ENCODE assay signal across 25 cellular contexts in genomic region chr19:58566989-58567388, GRCh38. TPM values are rescaled to one million over a fixed set of nuclear protein-coding genes. Genes with fewer than 3 reads are reported as not detected.
DNase-seq lines count a peak whose midpoint lies in the region; ATAC-seq and TF ChIP-seq lines count a peak whose summit lies in the region.
"Had no signal": no experiment of that assay in that cellular context is flagged by ENCODE, and none has a peak within 500 bp of the region (broad histone marks: within the 10 kb centered on the region; RNA-seq: fewer than 3 reads in every experiment).

No MANE protein-coding gene starts in this region.

- ATAC-seq in upper lobe of right lung = no peak
- ATAC-seq in activated CD8-positive, alpha-beta memory T cell treated with anti-CD3 and anti-CD28 coated beads, Interleukin-2, amount 10 ng/mL, durations not matched to agents 7 days and 5 days = no peak
- ATAC-seq in GM21619 (IDR thresholded peaks at IDR 0.05; ENCODE audit: unreplicated experiment) = no peak
- ATAC-seq: PC-3 had no signal

- H4K20me1 ChIP-seq in osteoblast (ENCODE audit: insufficient read depth, low read length) = no peaks in the 10 kb centered on the region
- H4K20me1 ChIP-seq: BLaER1 had no signal

- H3K79me2 ChIP-seq in osteoblast (ENCODE audit: insufficient read depth, low read length) = peaks cover 5% of the 10 kb centered on the region

- H3K4me2 ChIP-seq in osteoblast (ENCODE audit: insufficient read depth, low read length) = no peak overlapping the region
- H3K4me2 ChIP-seq: BLaER1, KMS-11 had no signal

- H2AFZ ChIP-seq in osteoblast (ENCODE audit: low read length) = no peak overlapping the region

- no peak overlapping the region for H3K4me3 Mint-ChIP-seq in activated CD8-positive, alpha-beta memory T cell treated with anti-CD3 and anti-CD28 coated beads, Interleukin-2, amount 10 ng/mL, durations not matched to agents 7 days and 5 days
- H3K4me3 Mint-ChIP-seq: CD4-positive, alpha-beta T cell had no signal

- H3K4me3 ChIP-seq in osteoblast (ENCODE audit: insufficient read depth, low read length) (no peak overlapping the region), upper lobe of right lung (no peak overlapping the region)
- H3K4me3 ChIP-seq: BLaER1, SJSA1 had no signal

- no peak overlapping the region for H3K27ac Mint-ChIP-seq in activated CD8-positive, alpha-beta memory T cell treated with anti-CD3 and anti-CD28 coated beads, Interleukin-2, amount 10 ng/mL, durations not matched to agents 7 days and 5 days
- H3K27ac Mint-ChIP-seq: CD4-positive, alpha-beta T cell had no signal

- CTCF ChIA-PET in RWPE1 (lab: Yijun Ruan, JAX) = no interaction called here
- CTCF ChIA-PET in activated CD8-positive, alpha-beta memory T cell treated with anti-CD3 and anti-CD28 coated beads, Interleukin-2, amount 10 ng/mL, durations not matched to agents 7 days and 5 days (lab: Charles Lee) = interaction anchor here (0.9 to 1.7 kb wide), 2 partner anchors 47 to 53 kb away, joined by 3 to 8 read pairs; partner anchors contain the start of gene ZBTB45

- POLR2A ChIA-PET in RWPE1 (lab: Yijun Ruan, JAX; ENCODE audit: low non-redundant PET) = interaction anchor here (0.6 kb wide), 1 partner anchor 46 kb away, joined by 5 read pairs; no protein-coding TSS in a partner anchor

- H3K27me3 ChIP-seq in osteoblast (ENCODE audit: insufficient read depth, low read length) (peaks cover 6% of the 10 kb centered on the region), upper lobe of right lung (no peaks in the 10 kb centered on the region)
- H3K27me3 ChIP-seq: BLaER1, SJSA1 had no signal

- peaks cover 13% of the 10 kb centered on the region for H3K4me1 ChIP-seq in osteoblast (ENCODE audit: insufficient read depth, low read length)
- peaks cover 18% of the 10 kb centered on the region for H3K4me1 ChIP-seq in upper lobe of right lung
- H3K4me1 ChIP-seq: SJSA1 had no signal

- peaks cover 20% of the 10 kb centered on the region for H3K36me3 ChIP-seq in osteoblast (ENCODE audit: insufficient read depth, low read length)
- peaks cover 23% of the 10 kb centered on the region for H3K36me3 ChIP-seq in upper lobe of right lung

- peaks cover 39% of the 10 kb centered on the region for H3K4me1 Mint-ChIP-seq in activated CD8-positive, alpha-beta memory T cell treated with anti-CD3 and anti-CD28 coated beads, Interleukin-2, amount 10 ng/mL, durations not matched to agents 7 days and 5 days

- DNase-seq in activated CD8-positive, alpha-beta memory T cell treated with anti-CD3 and anti-CD28 coated beads, Interleukin-2, amount 50 U/mL, for 48 hours = peak; percentile 34
- DNase-seq in activated CD8-positive, alpha-beta memory T cell treated with anti-CD3 and anti-CD28 coated beads for 24 hours = no peak
- DNase-seq in RWPE1 (ENCODE audit: low spot score) (no peak), osteoblast (ENCODE audit: insufficient read length, low spot score, missing footprints) (peak; percentile 38), upper lobe of right lung (peak; percentile 44), GM13976 (ENCODE audit: low spot score) (no peak)
- no peak for DNase-seq in activated CD8-positive, alpha-beta memory T cell treated with anti-CD3 and anti-CD28 coated beads, Interleukin-2, amount 10 ng/mL, durations not matched to agents 7 days and 5 days
- DNase-seq: 8988T; COR-L47; DMS53; HCEC 1CT; IMR-90; MM.1S; NCI-H2029; NCI-H446 treated with DMSO at 0.1 percent for 48 hours; NCI-H526; NCI-H82; NK-92 treated with Interleukin-12 subunit alpha and Interleukin-12 subunit beta, amount 100 ng/mL, for 24 hours; PC-3; Right ventricle myocardium superior had no signal

- no peak for TF ChIP-seq CTCF in RWPE1 (conservative IDR thresholded peaks at IDR 0.05; ENCODE audit: low read depth)
- no peak for TF ChIP-seq CTCF in osteoblast (IDR thresholded peaks at IDR 0.05; ENCODE audit: extremely low read depth, low read depth, low read length)
- TF ChIP-seq CTCF in upper lobe of right lung (IDR thresholded peaks at IDR 0.05) = no peak
- no peak for TF ChIP-seq CTCF in GM13976 (IDR thresholded peaks at IDR 0.05; ENCODE audit: borderline replicate concordance, control extremely low read depth, extremely low read depth, insufficient read depth, missing control alignments)

- peaks cover 6% of the 10 kb centered on the region for H3K36me3 Mint-ChIP-seq in activated CD8-positive, alpha-beta memory T cell treated with anti-CD3 and anti-CD28 coated beads, Interleukin-2, amount 10 ng/mL, durations not matched to agents 7 days and 5 days

- H3K27ac ChIP-seq in RWPE1 (0 out of 2 replicates have a peak overlapping the region, but pooled peaks have one; percentile 13), osteoblast (ENCODE audit: low read depth, low read length) (no peak overlapping the region), upper lobe of right lung (no peak overlapping the region)
- H3K27ac ChIP-seq: BLaER1, KMS-11, SJSA1 had no signal

- intact Hi-C loops in upper lobe of right lung (cut with DNase I) = no loop called here

- H3K9me3 Mint-ChIP-seq in activated CD8-positive, alpha-beta memory T cell treated with anti-CD3 and anti-CD28 coated beads, Interleukin-2, amount 10 ng/mL, durations not matched to agents 7 days and 5 days (ENCODE audit: low read depth) = no peaks in the 10 kb centered on the region
- H3K9me3 Mint-ChIP-seq: CD4-positive, alpha-beta T cell had no signal

- H3K9me3 ChIP-seq in osteoblast (ENCODE audit: low read depth, low read length) (no peaks in the 10 kb centered on the region), upper lobe of right lung (no peaks in the 10 kb centered on the region)
- H3K9me3 ChIP-seq: BLaER1, SJSA1 had no signal

- no peaks in the 10 kb centered on the region for H3K27me3 Mint-ChIP-seq in activated CD8-positive, alpha-beta memory T cell treated with anti-CD3 and anti-CD28 coated beads, Interleukin-2, amount 10 ng/mL, durations not matched to agents 7 days and 5 days
- H3K27me3 Mint-ChIP-seq: CD4-positive, alpha-beta T cell had no signal

- in situ Hi-C loops in GM13976 (cut with MboI; ENCODE audit: low sequenced_read_pairs, unreplicated experiment) = no loop called here

RNA-seq across cellular contexts. Expression of gene MZF1, which starts 6.1 kb away (rescaled TPM):
- 22.7 and 23.9 TPM in 2 replicates for total RNA-seq in osteoblast
- 44.3 TPM for total RNA-seq in upper lobe of right lung
- 10 to 100 TPM; 18.1 to 19.5 TPM for total RNA-seq in activated CD8-positive, alpha-beta memory T cell treated with anti-CD3 and anti-CD28 coated beads, Interleukin-2, amount 10 ng/mL, durations not matched to agents 7 days and 5 days

RNA-seq across cellular contexts. Expression of gene UBE2M, which starts 8.6 kb away (rescaled TPM):
- total RNA-seq in osteoblast = 54.6 and 56.6 TPM in 2 replicates
- 53.8 TPM for total RNA-seq in upper lobe of right lung
- 100 to 1,000 TPM in 1 of 2 experiments, 10 to 100 TPM in 1; 87.6 to 109 TPM for total RNA-seq in activated CD8-positive, alpha-beta memory T cell treated with anti-CD3 and anti-CD28 coated beads, Interleukin-2, amount 10 ng/mL, durations not matched to agents 7 days and 5 days

RNA-seq across cellular contexts. Expression of gene CHMP2A, which starts 12.1 kb away (rescaled TPM):
- 98.1 and 106 TPM in 2 replicates for total RNA-seq in osteoblast
- 96.5 TPM for total RNA-seq in upper lobe of right lung
- 100 to 1,000 TPM in 1 of 2 experiments, 10 to 100 TPM in 1; 96.4 to 108 TPM for total RNA-seq in activated CD8-positive, alpha-beta memory T cell treated with anti-CD3 and anti-CD28 coated beads, Interleukin-2, amount 10 ng/mL, durations not matched to agents 7 days and 5 days

RNA-seq across cellular contexts. Expression of gene TRIM28, which starts 23.1 kb away (rescaled TPM):
- 224 and 248 TPM in 2 replicates for total RNA-seq in osteoblast
- 199 TPM for total RNA-seq in upper lobe of right lung
- total RNA-seq in activated CD8-positive, alpha-beta memory T cell treated with anti-CD3 and anti-CD28 coated beads, Interleukin-2, amount 10 ng/mL, durations not matched to agents 7 days and 5 days = 100 to 1,000 TPM; 488 to 571 TPM

RNA-seq across cellular contexts. Expression of gene ZBTB45, which starts 47.4 kb away (rescaled TPM):
- total RNA-seq in osteoblast = 6.9 and 8.5 TPM in 2 replicates
- 14.1 TPM for total RNA-seq in upper lobe of right lung
- 10 to 100 TPM; 15.1 to 16.9 TPM for total RNA-seq in activated CD8-positive, alpha-beta memory T cell treated with anti-CD3 and anti-CD28 coated beads, Interleukin-2, amount 10 ng/mL, durations not matched to agents 7 days and 5 days

Comparison
In these comparisons a context has a peak if more than half of its experiments do, and no peak if none do; other contexts are left out.
1. DNase-seq: peak in activated CD8-positive, alpha-beta memory T cell treated with anti-CD3 and anti-CD28 coated beads, Interleukin-2, amount 50 U/mL, for 48 hours (single experiment), osteoblast (single experiment) and upper lobe of right lung (single experiment); none in activated CD8-positive, alpha-beta memory T cell treated with anti-CD3 and anti-CD28 coated beads for 24 hours (single experiment), RWPE1 (single experiment), GM13976 (single experiment) and activated CD8-positive, alpha-beta memory T cell treated with anti-CD3 and anti-CD28 coated beads, Interleukin-2, amount 10 ng/mL, durations not matched to agents 7 days and 5 days (single experiment).